In genomic region chr14:101716077-101716950, GRCh38 we compare ENCODE assay signal across 1 cellular context.
A peak's percentile ranks its signal among the peaks of the same experiment; 100 is the strongest.
TF ChIP-seq lines count a peak whose summit lies in the region.

No MANE protein-coding gene starts in this region.

TF ChIP-seq in K562, 482 proteins besides CTCF, POLR2A, EP300 and RAD21 (continued from another document):
- TF ChIP-seq MAFG (tag; conservative IDR thresholded peaks at IDR 0.05) (peak; percentile 40), CTCFL (IDR thresholded peaks at IDR 0.05; ENCODE audit: borderline replicate concordance, insufficient read depth, low read depth, low read length, poor library complexity, severe bottlenecking) (peak; percentile 36), RBFOX2 (IDR thresholded peaks at IDR 0.05; ENCODE audit: low read depth, low read length) (peak; percentile 36; the same call in 1 of the 2 replicates), FOXJ3 (CRISPR knock-in tag; IDR thresholded peaks at IDR 0.05) (no peak), TBL1XR1 (IDR thresholded peaks at IDR 0.05; ENCODE audit: low read length in 2 of 2) (no peak)
- TF ChIP-seq, protein P1, sequence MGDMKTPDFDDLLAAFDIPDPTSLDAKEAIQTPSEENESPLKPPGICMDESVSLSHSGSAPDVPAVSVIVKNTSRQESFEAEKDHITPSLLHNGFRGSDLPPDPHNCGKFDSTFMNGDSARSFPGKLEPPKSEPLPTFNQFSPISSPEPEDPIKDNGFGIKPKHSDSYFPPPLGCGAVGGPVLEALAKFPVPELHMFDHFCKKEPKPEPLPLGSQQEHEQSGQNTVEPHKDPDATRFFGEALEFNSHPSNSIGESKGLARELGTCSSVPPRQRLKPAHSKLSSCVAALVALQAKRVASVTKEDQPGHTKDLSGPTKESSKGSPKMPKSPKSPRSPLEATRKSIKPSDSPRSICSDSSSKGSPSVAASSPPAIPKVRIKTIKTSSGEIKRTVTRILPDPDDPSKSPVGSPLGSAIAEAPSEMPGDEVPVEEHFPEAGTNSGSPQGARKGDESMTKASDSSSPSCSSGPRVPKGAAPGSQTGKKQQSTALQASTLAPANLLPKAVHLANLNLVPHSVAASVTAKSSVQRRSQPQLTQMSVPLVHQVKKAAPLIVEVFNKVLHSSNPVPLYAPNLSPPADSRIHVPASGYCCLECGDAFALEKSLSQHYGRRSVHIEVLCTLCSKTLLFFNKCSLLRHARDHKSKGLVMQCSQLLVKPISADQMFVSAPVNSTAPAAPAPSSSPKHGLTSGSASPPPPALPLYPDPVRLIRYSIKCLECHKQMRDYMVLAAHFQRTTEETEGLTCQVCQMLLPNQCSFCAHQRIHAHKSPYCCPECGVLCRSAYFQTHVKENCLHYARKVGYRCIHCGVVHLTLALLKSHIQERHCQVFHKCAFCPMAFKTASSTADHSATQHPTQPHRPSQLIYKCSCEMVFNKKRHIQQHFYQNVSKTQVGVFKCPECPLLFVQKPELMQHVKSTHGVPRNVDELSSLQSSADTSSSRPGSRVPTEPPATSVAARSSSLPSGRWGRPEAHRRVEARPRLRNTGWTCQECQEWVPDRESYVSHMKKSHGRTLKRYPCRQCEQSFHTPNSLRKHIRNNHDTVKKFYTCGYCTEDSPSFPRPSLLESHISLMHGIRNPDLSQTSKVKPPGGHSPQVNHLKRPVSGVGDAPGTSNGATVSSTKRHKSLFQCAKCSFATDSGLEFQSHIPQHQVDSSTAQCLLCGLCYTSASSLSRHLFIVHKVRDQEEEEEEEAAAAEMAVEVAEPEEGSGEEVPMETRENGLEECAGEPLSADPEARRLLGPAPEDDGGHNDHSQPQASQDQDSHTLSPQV (IDR thresholded peaks at IDR 0.05): peak; percentile 60; the same call in 1 of the 2 replicates
